ENCODE assay signal across 1 cellular context in the genomic region with DNA sequence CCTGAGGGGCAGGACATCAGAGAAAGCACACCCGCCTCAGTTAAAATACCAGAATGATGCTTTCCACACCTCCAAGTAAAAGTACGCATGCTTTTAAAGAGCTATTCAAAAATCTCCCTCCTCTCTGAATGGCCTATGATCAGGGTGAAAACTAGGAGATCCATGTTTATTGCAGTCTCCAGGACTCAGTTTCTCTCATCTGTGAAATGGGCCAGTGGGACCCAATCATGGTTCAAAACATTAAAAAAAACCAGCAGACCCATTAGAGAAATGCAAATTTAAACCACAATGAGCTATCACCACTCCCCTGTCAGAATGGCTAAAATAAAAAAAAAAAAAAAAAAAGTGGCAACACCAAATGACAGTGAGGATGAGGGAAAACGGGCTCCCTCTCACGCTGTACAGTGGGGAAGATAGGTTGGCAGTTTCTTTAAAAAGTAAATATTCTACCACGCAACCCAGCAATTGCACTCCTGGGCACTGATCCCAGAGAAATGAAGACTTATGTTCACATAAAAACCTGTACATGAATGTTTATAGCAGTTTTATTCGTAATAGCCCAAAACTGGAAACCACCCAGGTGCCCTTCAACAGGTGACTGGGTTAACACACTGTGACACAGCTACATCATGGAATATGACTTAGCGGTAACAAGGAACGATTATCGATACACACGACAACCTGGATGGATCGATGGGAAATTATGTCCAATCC.
TF ChIP-seq lines count a peak whose summit lies in the region.

No MANE protein-coding gene starts in this region.

TF ChIP-seq in H1, 55 proteins besides CTCF, POLR2A, EP300 and RAD21 (continued from another document):
- no peak for TF ChIP-seq SUZ12 (IDR thresholded peaks at IDR 0.05; ENCODE audit: low read length)
